ENCODE assay signal across 3 cellular contexts in the genomic region with DNA sequence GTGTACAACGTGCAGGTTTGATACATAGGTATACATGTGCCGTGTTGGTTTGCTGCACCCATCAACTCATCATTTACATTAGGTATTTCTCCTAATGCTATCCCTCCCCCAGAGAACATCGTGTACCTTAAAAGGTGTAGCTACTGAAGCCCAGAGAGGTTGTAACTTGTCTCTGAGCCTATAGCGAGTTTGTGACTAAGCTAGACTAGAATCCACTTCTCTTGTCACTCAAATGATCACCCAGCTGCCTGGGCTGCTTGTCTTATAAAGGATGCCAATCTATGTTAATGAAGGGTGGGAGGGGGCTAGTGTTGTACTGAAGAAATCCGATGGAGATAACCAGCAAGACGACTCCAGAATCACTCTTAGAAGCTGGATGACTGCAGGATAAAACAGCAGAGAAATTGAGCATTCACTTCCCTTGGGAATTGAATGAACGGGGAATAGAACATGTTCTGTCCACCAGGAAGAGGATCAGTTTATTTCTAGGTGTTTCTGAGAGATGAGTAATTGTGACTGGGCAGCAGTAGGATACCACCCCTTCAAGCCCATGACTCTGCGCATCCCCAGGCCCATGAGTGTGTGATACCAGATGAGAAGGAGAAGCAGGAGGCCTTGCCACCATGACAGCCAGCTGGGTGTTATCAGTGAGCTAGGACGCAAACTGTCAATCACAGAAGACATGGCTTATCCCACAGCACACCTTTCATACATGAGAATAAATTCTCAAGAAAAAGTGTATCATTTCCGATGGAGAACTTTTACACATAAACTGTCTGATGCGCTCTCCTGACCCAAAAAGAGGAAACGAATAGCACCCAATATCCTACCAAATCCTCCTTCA.
A peak's percentile ranks its signal among the peaks of the same experiment; 100 is the strongest.
TF ChIP-seq lines count a peak whose summit lies in the region.

No MANE protein-coding gene starts in this region.

TF ChIP-seq in GM23338, 12 proteins besides CTCF, POLR2A, EP300 and RAD21 (continues in another document):
- TF ChIP-seq, protein P1, sequence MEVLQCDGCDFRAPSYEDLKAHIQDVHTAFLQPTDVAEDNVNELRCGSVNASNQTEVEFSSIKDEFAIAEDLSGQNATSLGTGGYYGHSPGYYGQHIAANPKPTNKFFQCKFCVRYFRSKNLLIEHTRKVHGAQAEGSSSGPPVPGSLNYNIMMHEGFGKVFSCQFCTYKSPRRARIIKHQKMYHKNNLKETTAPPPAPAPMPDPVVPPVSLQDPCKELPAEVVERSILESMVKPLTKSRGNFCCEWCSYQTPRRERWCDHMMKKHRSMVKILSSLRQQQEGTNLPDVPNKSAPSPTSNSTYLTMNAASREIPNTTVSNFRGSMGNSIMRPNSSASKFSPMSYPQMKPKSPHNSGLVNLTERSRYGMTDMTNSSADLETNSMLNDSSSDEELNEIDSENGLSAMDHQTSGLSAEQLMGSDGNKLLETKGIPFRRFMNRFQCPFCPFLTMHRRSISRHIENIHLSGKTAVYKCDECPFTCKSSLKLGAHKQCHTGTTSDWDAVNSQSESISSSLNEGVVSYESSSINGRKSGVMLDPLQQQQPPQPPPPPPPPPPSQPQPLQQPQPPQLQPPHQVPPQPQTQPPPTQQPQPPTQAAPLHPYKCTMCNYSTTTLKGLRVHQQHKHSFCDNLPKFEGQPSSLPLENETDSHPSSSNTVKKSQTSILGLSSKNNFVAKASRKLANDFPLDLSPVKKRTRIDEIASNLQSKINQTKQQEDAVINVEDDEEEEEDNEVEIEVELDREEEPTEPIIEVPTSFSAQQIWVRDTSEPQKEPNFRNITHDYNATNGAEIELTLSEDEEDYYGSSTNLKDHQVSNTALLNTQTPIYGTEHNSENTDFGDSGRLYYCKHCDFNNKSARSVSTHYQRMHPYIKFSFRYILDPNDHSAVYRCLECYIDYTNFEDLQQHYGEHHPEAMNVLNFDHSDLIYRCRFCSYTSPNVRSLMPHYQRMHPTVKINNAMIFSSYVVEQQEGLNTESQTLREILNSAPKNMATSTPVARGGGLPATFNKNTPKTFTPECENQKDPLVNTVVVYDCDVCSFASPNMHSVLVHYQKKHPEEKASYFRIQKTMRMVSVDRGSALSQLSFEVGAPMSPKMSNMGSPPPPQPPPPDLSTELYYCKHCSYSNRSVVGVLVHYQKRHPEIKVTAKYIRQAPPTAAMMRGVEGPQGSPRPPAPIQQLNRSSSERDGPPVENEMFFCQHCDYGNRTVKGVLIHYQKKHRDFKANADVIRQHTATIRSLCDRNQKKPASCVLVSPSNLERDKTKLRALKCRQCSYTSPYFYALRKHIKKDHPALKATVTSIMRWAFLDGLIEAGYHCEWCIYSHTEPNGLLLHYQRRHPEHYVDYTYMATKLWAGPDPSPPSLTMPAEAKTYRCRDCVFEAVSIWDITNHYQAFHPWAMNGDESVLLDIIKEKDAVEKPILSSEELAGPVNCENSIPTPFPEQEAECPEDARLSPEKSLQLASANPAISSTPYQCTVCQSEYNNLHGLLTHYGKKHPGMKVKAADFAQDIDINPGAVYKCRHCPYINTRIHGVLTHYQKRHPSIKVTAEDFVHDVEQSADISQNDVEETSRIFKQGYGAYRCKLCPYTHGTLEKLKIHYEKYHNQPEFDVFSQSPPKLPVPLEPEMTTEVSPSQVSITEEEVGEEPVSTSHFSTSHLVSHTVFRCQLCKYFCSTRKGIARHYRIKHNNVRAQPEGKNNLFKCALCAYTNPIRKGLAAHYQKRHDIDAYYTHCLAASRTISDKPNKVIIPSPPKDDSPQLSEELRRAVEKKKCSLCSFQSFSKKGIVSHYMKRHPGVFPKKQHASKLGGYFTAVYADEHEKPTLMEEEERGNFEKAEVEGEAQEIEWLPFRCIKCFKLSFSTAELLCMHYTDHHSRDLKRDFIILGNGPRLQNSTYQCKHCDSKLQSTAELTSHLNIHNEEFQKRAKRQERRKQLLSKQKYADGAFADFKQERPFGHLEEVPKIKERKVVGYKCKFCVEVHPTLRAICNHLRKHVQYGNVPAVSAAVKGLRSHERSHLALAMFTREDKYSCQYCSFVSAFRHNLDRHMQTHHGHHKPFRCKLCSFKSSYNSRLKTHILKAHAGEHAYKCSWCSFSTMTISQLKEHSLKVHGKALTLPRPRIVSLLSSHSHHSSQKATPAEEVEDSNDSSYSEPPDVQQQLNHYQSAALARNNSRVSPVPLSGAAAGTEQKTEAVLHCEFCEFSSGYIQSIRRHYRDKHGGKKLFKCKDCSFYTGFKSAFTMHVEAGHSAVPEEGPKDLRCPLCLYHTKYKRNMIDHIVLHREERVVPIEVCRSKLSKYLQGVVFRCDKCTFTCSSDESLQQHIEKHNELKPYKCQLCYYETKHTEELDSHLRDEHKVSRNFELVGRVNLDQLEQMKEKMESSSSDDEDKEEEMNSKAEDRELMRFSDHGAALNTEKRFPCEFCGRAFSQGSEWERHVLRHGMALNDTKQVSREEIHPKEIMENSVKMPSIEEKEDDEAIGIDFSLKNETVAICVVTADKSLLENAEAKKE (CRISPR knock-in tag; IDR thresholded peaks at IDR 0.05) = no peak
- no peak for TF ChIP-seq JUNB (IDR thresholded peaks at IDR 0.05; ENCODE audit: unreplicated experiment)

TF ChIP-seq in neural cell, 6 proteins besides CTCF, POLR2A, EP300 and RAD21:
- TF ChIP-seq, protein P2, sequence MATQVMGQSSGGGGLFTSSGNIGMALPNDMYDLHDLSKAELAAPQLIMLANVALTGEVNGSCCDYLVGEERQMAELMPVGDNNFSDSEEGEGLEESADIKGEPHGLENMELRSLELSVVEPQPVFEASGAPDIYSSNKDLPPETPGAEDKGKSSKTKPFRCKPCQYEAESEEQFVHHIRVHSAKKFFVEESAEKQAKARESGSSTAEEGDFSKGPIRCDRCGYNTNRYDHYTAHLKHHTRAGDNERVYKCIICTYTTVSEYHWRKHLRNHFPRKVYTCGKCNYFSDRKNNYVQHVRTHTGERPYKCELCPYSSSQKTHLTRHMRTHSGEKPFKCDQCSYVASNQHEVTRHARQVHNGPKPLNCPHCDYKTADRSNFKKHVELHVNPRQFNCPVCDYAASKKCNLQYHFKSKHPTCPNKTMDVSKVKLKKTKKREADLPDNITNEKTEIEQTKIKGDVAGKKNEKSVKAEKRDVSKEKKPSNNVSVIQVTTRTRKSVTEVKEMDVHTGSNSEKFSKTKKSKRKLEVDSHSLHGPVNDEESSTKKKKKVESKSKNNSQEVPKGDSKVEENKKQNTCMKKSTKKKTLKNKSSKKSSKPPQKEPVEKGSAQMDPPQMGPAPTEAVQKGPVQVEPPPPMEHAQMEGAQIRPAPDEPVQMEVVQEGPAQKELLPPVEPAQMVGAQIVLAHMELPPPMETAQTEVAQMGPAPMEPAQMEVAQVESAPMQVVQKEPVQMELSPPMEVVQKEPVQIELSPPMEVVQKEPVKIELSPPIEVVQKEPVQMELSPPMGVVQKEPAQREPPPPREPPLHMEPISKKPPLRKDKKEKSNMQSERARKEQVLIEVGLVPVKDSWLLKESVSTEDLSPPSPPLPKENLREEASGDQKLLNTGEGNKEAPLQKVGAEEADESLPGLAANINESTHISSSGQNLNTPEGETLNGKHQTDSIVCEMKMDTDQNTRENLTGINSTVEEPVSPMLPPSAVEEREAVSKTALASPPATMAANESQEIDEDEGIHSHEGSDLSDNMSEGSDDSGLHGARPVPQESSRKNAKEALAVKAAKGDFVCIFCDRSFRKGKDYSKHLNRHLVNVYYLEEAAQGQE (IDR thresholded peaks at IDR 0.05; ENCODE audit: borderline replicate concordance) = no peak
- no peak for TF ChIP-seq SMC3 (conservative IDR thresholded peaks at IDR 0.05; ENCODE audit: poor library complexity)
- peak; percentile 52 for TF ChIP-seq POLR2AphosphoS5 (IDR thresholded peaks at IDR 0.05)
- no peak for TF ChIP-seq EZH2 (IDR thresholded peaks at IDR 0.05; ENCODE audit: borderline replicate concordance, insufficient read depth, low read length, poor library complexity, severe bottlenecking)
- TF ChIP-seq MXI1 (conservative IDR thresholded peaks at IDR 0.05; ENCODE audit: poor library complexity, severe bottlenecking) = no peak

TF ChIP-seq in SK-N-SH, 30 proteins besides CTCF, POLR2A, EP300 and RAD21 (continued from another document):
- TF ChIP-seq, protein P3, sequence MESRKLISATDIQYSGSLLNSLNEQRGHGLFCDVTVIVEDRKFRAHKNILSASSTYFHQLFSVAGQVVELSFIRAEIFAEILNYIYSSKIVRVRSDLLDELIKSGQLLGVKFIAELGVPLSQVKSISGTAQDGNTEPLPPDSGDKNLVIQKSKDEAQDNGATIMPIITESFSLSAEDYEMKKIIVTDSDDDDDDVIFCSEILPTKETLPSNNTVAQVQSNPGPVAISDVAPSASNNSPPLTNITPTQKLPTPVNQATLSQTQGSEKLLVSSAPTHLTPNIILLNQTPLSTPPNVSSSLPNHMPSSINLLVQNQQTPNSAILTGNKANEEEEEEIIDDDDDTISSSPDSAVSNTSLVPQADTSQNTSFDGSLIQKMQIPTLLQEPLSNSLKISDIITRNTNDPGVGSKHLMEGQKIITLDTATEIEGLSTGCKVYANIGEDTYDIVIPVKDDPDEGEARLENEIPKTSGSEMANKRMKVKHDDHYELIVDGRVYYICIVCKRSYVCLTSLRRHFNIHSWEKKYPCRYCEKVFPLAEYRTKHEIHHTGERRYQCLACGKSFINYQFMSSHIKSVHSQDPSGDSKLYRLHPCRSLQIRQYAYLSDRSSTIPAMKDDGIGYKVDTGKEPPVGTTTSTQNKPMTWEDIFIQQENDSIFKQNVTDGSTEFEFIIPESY (IDR thresholded peaks at IDR 0.05; ENCODE audit: borderline replicate concordance, low read depth) = no peak
- no peak for TF ChIP-seq GATA2 (CRISPR knock-in tag; IDR thresholded peaks at IDR 0.05)
- no peak for TF ChIP-seq JUND (IDR thresholded peaks at IDR 0.05)
- no peak for TF ChIP-seq POLR2AphosphoS5 (IDR thresholded peaks at IDR 0.05; ENCODE audit: low read depth, low read length)
- no peak for TF ChIP-seq TAF1 (IDR thresholded peaks at IDR 0.05; ENCODE audit: borderline replicate concordance, low read depth, low read length)
- TF ChIP-seq NFIC (IDR thresholded peaks at IDR 0.05; ENCODE audit: borderline replicate concordance) = no peak
- TF ChIP-seq YY1 (IDR thresholded peaks at IDR 0.05; ENCODE audit: low read depth) = no peak
- TF ChIP-seq TCF12 (IDR thresholded peaks at IDR 0.05) = no peak
- no peak for TF ChIP-seq NRF1 (IDR thresholded peaks at IDR 0.05; ENCODE audit: low read depth, low read length)
- no peak for TF ChIP-seq SIN3A (IDR thresholded peaks at IDR 0.05; ENCODE audit: borderline replicate concordance, low read depth, low read length)
- TF ChIP-seq, protein P4, sequence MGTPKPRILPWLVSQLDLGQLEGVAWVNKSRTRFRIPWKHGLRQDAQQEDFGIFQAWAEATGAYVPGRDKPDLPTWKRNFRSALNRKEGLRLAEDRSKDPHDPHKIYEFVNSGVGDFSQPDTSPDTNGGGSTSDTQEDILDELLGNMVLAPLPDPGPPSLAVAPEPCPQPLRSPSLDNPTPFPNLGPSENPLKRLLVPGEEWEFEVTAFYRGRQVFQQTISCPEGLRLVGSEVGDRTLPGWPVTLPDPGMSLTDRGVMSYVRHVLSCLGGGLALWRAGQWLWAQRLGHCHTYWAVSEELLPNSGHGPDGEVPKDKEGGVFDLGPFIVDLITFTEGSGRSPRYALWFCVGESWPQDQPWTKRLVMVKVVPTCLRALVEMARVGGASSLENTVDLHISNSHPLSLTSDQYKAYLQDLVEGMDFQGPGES (IDR thresholded peaks at IDR 0.05; ENCODE audit: low read depth, low read length) = no peak
- TF ChIP-seq RCOR1 (IDR thresholded peaks at IDR 0.05; ENCODE audit: low read length) = no peak
- TF ChIP-seq RXRA (IDR thresholded peaks at IDR 0.05; ENCODE audit: borderline replicate concordance, low read depth) = no peak
- TF ChIP-seq, protein P2 (IDR thresholded peaks at IDR 0.05; ENCODE audit: low read depth, low read length) = no peak
- no peak for TF ChIP-seq SMC3 (IDR thresholded peaks at IDR 0.05; ENCODE audit: low read depth, low read length)
